ENCODE assay signal across 12 cellular contexts in genomic region chr11:62445314-62445740, GRCh38. TPM values are rescaled to one million over a fixed set of nuclear protein-coding genes. Genes with fewer than 3 reads are reported as not detected.
DNase-seq lines count a peak whose midpoint lies in the region; ATAC-seq and TF ChIP-seq lines count a peak whose summit lies in the region.
"Had no signal": no experiment of that assay in that cellular context is flagged by ENCODE, and none has a peak within 500 bp of the region (broad histone marks: within the 10 kb centered on the region; RNA-seq: fewer than 3 reads in every experiment).

No MANE protein-coding gene starts in this region.

- no peaks in the 10 kb centered on the region for H3K36me3 Mint-ChIP-seq in activated naive CD4-positive, alpha-beta T cell treated with anti-CD3 and anti-CD28 coated beads, Interleukin-2, amount 10 ng/mL, durations not matched to agents 7 days and 5 days

- H3K27ac Mint-ChIP-seq in activated naive CD4-positive, alpha-beta T cell treated with anti-CD3 and anti-CD28 coated beads, Interleukin-2, amount 10 ng/mL, durations not matched to agents 7 days and 5 days, result no peak overlapping the region

- intact Hi-C loops in left cardiac atrium (cut with DNase I), result no loop called here

- no peak overlapping the region for H3K4me3 Mint-ChIP-seq in activated naive CD4-positive, alpha-beta T cell treated with anti-CD3 and anti-CD28 coated beads, Interleukin-2, amount 10 ng/mL, durations not matched to agents 7 days and 5 days

- ATAC-seq in left cardiac atrium (peak; percentile 39 to 45), GM18517 (IDR thresholded peaks at IDR 0.05; ENCODE audit: unreplicated experiment) (no peak), GM19023 (IDR thresholded peaks at IDR 0.05; ENCODE audit: unreplicated experiment) (no peak)
- no peak for ATAC-seq in activated CD4-positive, CD25-positive, alpha-beta regulatory T cell treated with anti-CD3 and anti-CD28 coated beads, Interleukin-2, amount 50 U/mL, for 24 hours

- no peaks in the 10 kb centered on the region for H3K9me2 ChIP-seq in GM23248 (ENCODE audit: insufficient read depth)

- H3K27ac ChIP-seq in GM23248 (peak overlapping the region; percentile 91), skeletal muscle tissue (ENCODE audit: low read depth, low read length) (peak overlapping the region; percentile 78)

- H3K9me3 ChIP-seq in GM23248 (ENCODE audit: low read depth), result no peaks in the 10 kb centered on the region
- no peaks in the 10 kb centered on the region for H3K9me3 ChIP-seq in skeletal muscle tissue (ENCODE audit: control insufficient read depth in 3 of 3, low read length in 3 of 3)

- no peaks in the 10 kb centered on the region for H4K20me1 ChIP-seq in GM23248 (ENCODE audit: insufficient read depth)

- DNase-seq in GM23248, result peak; percentile 69
- DNase-seq in astrocyte of the cerebellum (ENCODE audit: low read depth), result peak; percentile 80
- DNase-seq in left cardiac atrium, result peak; percentile 61
- no peak for DNase-seq in activated naive CD4-positive, alpha-beta T cell treated with anti-CD3 and anti-CD28 coated beads, Interleukin-2, amount 10 ng/mL, durations not matched to agents 7 days and 5 days
- DNase-seq: activated CD4-positive, alpha-beta T cell treated with anti-CD3 and anti-CD28 coated beads, Interleukin-2, amount 50 U/mL, for 48 hours; NCI-H187; SHP77 had no signal

- no peak overlapping the region for H3K4me3 ChIP-seq in GM23248
- no peak overlapping the region for H3K4me3 ChIP-seq in astrocyte of the cerebellum (ENCODE audit: low read depth, low read length)
- H3K4me3 ChIP-seq in skeletal muscle tissue (ENCODE audit: low read length in 3 of 3), result peak overlapping the region in 2 of 3 donors; percentile 78 to 83

- H3K9ac ChIP-seq in GM23248 (peak overlapping the region; percentile 84), skeletal muscle tissue (ENCODE audit: low read depth in 1 of 3, low read length in 3 of 3) (peak overlapping the region in 1 of 3 donors; percentile 75)

- in situ Hi-C loops in GM23248 (cut with MboI), result no loop called here
- in situ Hi-C loops in astrocyte of the cerebellum (cut with HindIII; ENCODE audit: low sequenced_read_pairs), result no loop called here

- H3K4me1 Mint-ChIP-seq in activated naive CD4-positive, alpha-beta T cell treated with anti-CD3 and anti-CD28 coated beads, Interleukin-2, amount 10 ng/mL, durations not matched to agents 7 days and 5 days, result peaks cover 10% of the 10 kb centered on the region

- TF ChIP-seq CTCF in astrocyte of the cerebellum (IDR thresholded peaks at IDR 0.05; ENCODE audit: low read depth, low read length, missing control alignments), result no peak

- 0 out of 2 replicates have a peak overlapping the region, but pooled peaks have one; percentile 78 for H2AFZ ChIP-seq in GM23248

- H3K27me3 ChIP-seq in GM23248 (replicated peaks; ENCODE audit: insufficient read depth) (no peaks in the 10 kb centered on the region), skeletal muscle tissue (ENCODE audit: control insufficient read depth in 3 of 3, insufficient read depth in 3 of 3, low read length in 3 of 3) (no peaks in the 10 kb centered on the region)

- peak overlapping the region; percentile 90 for H3K4me2 ChIP-seq in GM23248 (ENCODE audit: unreplicated experiment)

- H3K36me3 ChIP-seq in GM23248 (ENCODE audit: low read depth), result no peaks in the 10 kb centered on the region
- no peaks in the 10 kb centered on the region for H3K36me3 ChIP-seq in skeletal muscle tissue (ENCODE audit: control insufficient read depth in 3 of 3, insufficient read depth in 3 of 3, low read length in 3 of 3)

- 32 to 35% methylated on average over 5 of the region's 5 CpGs for whole genome bisulfite sequencing in GM23248 (ENCODE audit: low coverage in 1 of 2, low lambda C conversion rate in 2 of 2, missing lambda C conversion rate in 2 of 2), 2 experiments

- H3K4me1 ChIP-seq in GM23248 (ENCODE audit: insufficient read depth) (peaks cover 27% of the 10 kb centered on the region), skeletal muscle tissue (ENCODE audit: control insufficient read depth in 3 of 3, insufficient read depth in 3 of 3, low read length in 3 of 3) (peaks cover 27 to 29% (median 28%) of the 10 kb centered on the region in 3 donors)

- peaks cover 52% of the 10 kb centered on the region for H3K27me3 Mint-ChIP-seq in activated naive CD4-positive, alpha-beta T cell treated with anti-CD3 and anti-CD28 coated beads, Interleukin-2, amount 10 ng/mL, durations not matched to agents 7 days and 5 days

- CTCF ChIA-PET in activated naive CD4-positive, alpha-beta T cell treated with anti-CD3 and anti-CD28 coated beads, Interleukin-2, amount 10 ng/mL, durations not matched to agents 7 days and 5 days (lab: Charles Lee), result interaction anchor here (1.0 to 1.6 kb wide), 2 partner anchors 50 to 97 kb away, joined by 4 read pairs; no protein-coding TSS in a partner anchor

- H3F3A ChIP-seq in GM23248 (ENCODE audit: insufficient read depth), result peaks cover 17% of the 10 kb centered on the region; the same call in 1 of the 2 replicates

- no peaks in the 10 kb centered on the region for H3K79me2 ChIP-seq in GM23248 (ENCODE audit: insufficient read depth)

- H3K9me3 Mint-ChIP-seq in activated naive CD4-positive, alpha-beta T cell treated with anti-CD3 and anti-CD28 coated beads, Interleukin-2, amount 10 ng/mL, durations not matched to agents 7 days and 5 days, result no peaks in the 10 kb centered on the region

RNA-seq across cellular contexts. Expression of gene SCGB1A1, which starts 26.5 kb away (rescaled TPM):
- total RNA-seq in GM23248 (2014; rRNA removed; shearing (Covaris generic)), result not detected in 2 replicates
- not detected in 2 replicates for polyA plus RNA-seq in GM23248 (2016; fragmentation: Nextera tagmentation; extraction: Ambion mirVana)
- not detected for total RNA-seq in left cardiac atrium
- total RNA-seq in skeletal muscle tissue, result not detected
- total RNA-seq: H7 had no signal

Comparison
In these comparisons a context has a peak if more than half of its experiments do, and no peak if none do; other contexts are left out.
1. H3K4me3 ChIP-seq: peak in skeletal muscle tissue (2 of 3); none in GM23248 (single experiment) and astrocyte of the cerebellum (single experiment).
2. ATAC-seq: peak in left cardiac atrium (2 of 2); none in GM18517 (single experiment), activated CD4-positive, CD25-positive, alpha-beta regulatory T cell treated with anti-CD3 and anti-CD28 coated beads, Interleukin-2, amount 50 U/mL, for 24 hours (0 of 2) and GM19023 (single experiment).